9 cellular contexts compared by ENCODE assay signal in the genomic region with DNA sequence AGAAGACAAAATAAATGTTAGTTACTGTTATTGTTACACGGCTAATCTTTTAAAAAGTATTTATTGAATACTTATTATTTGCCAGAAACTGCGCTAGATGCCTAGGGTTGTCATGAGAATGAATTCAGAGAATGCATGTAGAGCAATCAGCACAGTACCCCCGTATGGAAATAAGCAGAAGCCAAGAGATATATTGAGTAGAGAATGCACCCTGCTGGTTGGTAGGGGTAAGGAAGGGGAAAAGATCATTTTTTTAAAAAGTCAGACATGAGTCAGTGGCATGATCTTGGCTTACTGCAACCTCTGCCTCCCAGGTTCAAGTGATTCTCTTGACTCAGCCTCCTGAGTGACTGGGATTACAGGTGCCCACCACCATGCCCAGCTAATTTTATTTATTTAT. TPM values are rescaled to one million over a fixed set of nuclear protein-coding genes. Genes with fewer than 3 reads are reported as not detected.
A peak's percentile ranks its signal among the peaks of the same experiment; 100 is the strongest.
DNase-seq lines count a peak whose midpoint lies in the region; ATAC-seq, FAIRE-seq and TF ChIP-seq lines count a peak whose summit lies in the region.
"Had no signal": no experiment of that assay in that cellular context is flagged by ENCODE, and none has a peak within 500 bp of the region (broad histone marks: within the 10 kb centered on the region; RNA-seq: fewer than 3 reads in every experiment).

No MANE protein-coding gene starts in this region.

- H2BK15ac ChIP-seq in H1 (ENCODE audit: low read length) = no peak overlapping the region

- no peaks in the 10 kb centered on the region for H3K79me1 ChIP-seq in H1 (ENCODE audit: low read depth, low read length)

- H3K27me3 Mint-ChIP-seq in CD14-positive monocyte (ENCODE audit: low read depth in 3 of 3) = peaks cover 0 to 5% (median 1%) of the 10 kb centered on the region in 3 donors

- no peak overlapping the region for H3K9ac ChIP-seq in H1 (replicated peaks in 1 of 4; ENCODE audit: extremely low read depth in 1 of 4, low read depth in 3 of 4, low read length in 3 of 4)

- no peak overlapping the region for H2BK5ac ChIP-seq in H1 (ENCODE audit: low read depth, low read length)

- H3K27ac Mint-ChIP-seq in CD14-positive monocyte = no peak overlapping the region

- no peaks in the 10 kb centered on the region for H3K27me3 ChIP-seq in H1 (replicated peaks in 1 of 4; ENCODE audit: control insufficient read depth in 3 of 4, extremely low read depth in 1 of 4, insufficient read depth in 3 of 4, low read length in 3 of 4)

- no peak overlapping the region for H3K18ac ChIP-seq in H1 (ENCODE audit: extremely low read depth, low read length)

- H3K9me3 Mint-ChIP-seq in CD14-positive monocyte = peaks cover 0 to 2% (median 0%) of the 10 kb centered on the region in 7 donors

- no peak for FAIRE-seq in H1 (lab: Jason Lieb, UNC)

- H3K27ac ChIP-seq in H1 (ENCODE audit: low read depth, low read length) (no peak overlapping the region), substantia nigra (ENCODE audit: low read depth, low read length, poor library complexity, severe bottlenecking) (no peak overlapping the region)

- H3K23me2 ChIP-seq in H1 (ENCODE audit: low read depth, low read length) = no peaks in the 10 kb centered on the region

- H3K4me1 ChIP-seq in H1 (replicated peaks in 1 of 4; ENCODE audit: control insufficient read depth in 3 of 4, insufficient read depth in 4 of 4, low read length in 3 of 4) = no peaks in the 10 kb centered on the region

- no peak overlapping the region for H3K4me2 ChIP-seq in H1 (ENCODE audit: insufficient read depth in 1 of 2, low read depth in 2 of 2, low read length in 2 of 2)

- no peaks in the 10 kb centered on the region for H4K20me1 ChIP-seq in H1 (replicated peaks in 1 of 2; ENCODE audit: control insufficient read depth in 1 of 2, insufficient read depth in 2 of 2, low read length in 2 of 2)

- no peak overlapping the region for H2AK5ac ChIP-seq in H1 (ENCODE audit: low read depth, low read length)

- H3K4me1 Mint-ChIP-seq in CD14-positive monocyte = no peaks in the 10 kb centered on the region

- H3K56ac ChIP-seq in H1 (replicated peaks; ENCODE audit: insufficient read length, low read depth, low read length) = no peak overlapping the region

- TF ChIP-seq CTCF in CD14-positive monocyte (IDR thresholded peaks at IDR 0.05) (peak; percentile 12), H1 (IDR thresholded peaks at IDR 0.05; ENCODE audit: control extremely low read depth in 1 of 3, insufficient read depth in 1 of 3, low read depth in 1 of 3, low read length in 3 of 3) (peak in 2 of 3 experiments; percentile 7 to 26; a peak in 2 of 4 replicates)

- H4K5ac ChIP-seq in H1 (ENCODE audit: insufficient read length, low read depth, low read length) = no peak overlapping the region

- TF ChIP-seq POLR2A in H1 (IDR thresholded peaks at IDR 0.05; ENCODE audit: control extremely low read depth in 1 of 2, low read depth in 2 of 2, low read length in 2 of 2) = no peak

- no peak for TF ChIP-seq EP300 in H1 (IDR thresholded peaks at IDR 0.05; ENCODE audit: borderline replicate concordance in 1 of 2, low read depth in 2 of 2, low read length in 2 of 2)

- no peak overlapping the region for H2BK12ac ChIP-seq in H1 (ENCODE audit: low read depth, low read length)

- no peaks in the 10 kb centered on the region for H3K9me3 ChIP-seq in H1 (ENCODE audit: insufficient read depth in 2 of 2, low read depth in 1 of 2, low read length in 1 of 2)

- no peak overlapping the region for H3K4ac ChIP-seq in H1 (replicated peaks; ENCODE audit: insufficient read length, low read depth, low read length)

- no peak overlapping the region for H4K8ac ChIP-seq in H1 (ENCODE audit: extremely low read depth, insufficient read depth, low read length)

- no peak overlapping the region for H2BK20ac ChIP-seq in H1 (ENCODE audit: low read length)

- H3K79me2 ChIP-seq in H1 (ENCODE audit: control insufficient read depth in 1 of 2, insufficient read depth in 2 of 2, low read length in 2 of 2) = no peaks in the 10 kb centered on the region

- no peak overlapping the region for H3K4me3 Mint-ChIP-seq in CD14-positive monocyte

- H3K14ac ChIP-seq in H1 (ENCODE audit: insufficient read length) = no peak overlapping the region

- H3K23ac ChIP-seq in H1 (ENCODE audit: insufficient read length) = no peak overlapping the region

- intact Hi-C loops in CD14-positive monocyte (cut with micrococcal nuclease) = no loop called here

- H3K36me3 ChIP-seq in H1 (ENCODE audit: control insufficient read depth in 2 of 4, insufficient read depth in 4 of 4, low read length in 3 of 4) = no peaks in the 10 kb centered on the region

- H2BK120ac ChIP-seq in H1 (replicated peaks; ENCODE audit: low read depth, low read length) = no peak overlapping the region

- ATAC-seq in GM18508 (IDR thresholded peaks at IDR 0.05; ENCODE audit: insufficient read depth, unreplicated experiment) (peak; percentile 59), HG02943 (IDR thresholded peaks at IDR 0.05; ENCODE audit: low read depth, unreplicated experiment) (peak; percentile 57)
- ATAC-seq in stimulated activated naive CD8-positive, alpha-beta T cell treated with anti-CD3 and anti-CD28 coated beads, Interleukin-15, Interleukin-2, amounts not matched to agents 100 U/mL and 50 U/mL, for 24 hours = peak; percentile 80

- DNase-seq in CD14-positive monocyte (ENCODE audit: low spot score) (no peak), NCI-H748 treated with DMSO at 0.1 percent for 48 hours (lab: John Stamatoyannopoulos, UW) (peak; percentile 15), H1 (ENCODE audit: low read depth in 1 of 2, low spot score in 2 of 2) (no peak), substantia nigra (lab: John Stamatoyannopoulos, UW) (no peak), anterior cingulate cortex (lab: John Stamatoyannopoulos, UW) (no peak)
- DNase-seq in stimulated activated naive CD8-positive, alpha-beta T cell treated with anti-CD3 and anti-CD28 coated beads, Interleukin-15, Interleukin-2, amounts not matched to agents 100 U/mL and 50 U/mL, for 24 hours = no peak

- H3K36me3 Mint-ChIP-seq in CD14-positive monocyte = no peaks in the 10 kb centered on the region

- no peak overlapping the region for H4K91ac ChIP-seq in H1 (replicated peaks; ENCODE audit: insufficient read length, low read length)

- peak; percentile 46 to 60 for TF ChIP-seq RAD21 in H1 (IDR thresholded peaks at IDR 0.05 in 1 of 2, conservative IDR thresholded peaks at IDR 0.05 in 1 of 2; ENCODE audit: low read depth in 2 of 2, low read length in 2 of 2)

- POLR2A ChIA-PET in H1 (lab: Charles Lee; ENCODE audit: partially characterized antibody) = no interaction called here

- CTCF ChIA-PET in H1 (lab: Charles Lee; ENCODE audit: partially characterized antibody) = interaction anchor here (0.9 kb wide), 1 partner anchor 694 kb away, joined by 3 read pairs; no protein-coding TSS in a partner anchor

- H3K4me3 ChIP-seq in H1 (ENCODE audit: extremely low read depth in 1 of 4, insufficient read depth in 2 of 4, low read depth in 3 of 4, low read length in 4 of 4) = no peak overlapping the region
- H3K4me3 ChIP-seq: lung had no signal

- 63% methylated on average over 3 of the region's 3 CpGs; no CpG with 5 or more reads in 1 of the 2 experiments for WGBS in H1 (ENCODE audit: extremely low coverage in 1 of 2, insufficient coverage in 1 of 2, insufficient read length in 1 of 2, insufficient replicate concordance in 2 of 2, low coverage in 1 of 2, low lambda C conversion rate in 2 of 2, missing lambda C conversion rate in 1 of 2), 2 experiments

- no peak overlapping the region for H2AFZ ChIP-seq in H1 (ENCODE audit: low read length)

TF ChIP-seq in H1, 55 proteins besides CTCF, POLR2A, EP300 and RAD21:
- no peak for TF ChIP-seq CHD2 (IDR thresholded peaks at IDR 0.05; ENCODE audit: low read length)
- TF ChIP-seq, protein P1, sequence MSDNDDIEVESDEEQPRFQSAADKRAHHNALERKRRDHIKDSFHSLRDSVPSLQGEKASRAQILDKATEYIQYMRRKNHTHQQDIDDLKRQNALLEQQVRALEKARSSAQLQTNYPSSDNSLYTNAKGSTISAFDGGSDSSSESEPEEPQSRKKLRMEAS (IDR thresholded peaks at IDR 0.05) = no peak
- no peak for TF ChIP-seq SIRT6 (IDR thresholded peaks at IDR 0.05; ENCODE audit: low read length)
- TF ChIP-seq HDAC6 (IDR thresholded peaks at IDR 0.05; ENCODE audit: low read depth, low read length) = no peak
- no peak for TF ChIP-seq RFX5 (IDR thresholded peaks at IDR 0.05; ENCODE audit: borderline replicate concordance, low read depth, low read length)
- TF ChIP-seq BACH1 (IDR thresholded peaks at IDR 0.05; ENCODE audit: low read length) = no peak

RNA-seq across cellular contexts. Expression of a gene that starts 13.1 kb away (rescaled TPM):
- not detected for polyA plus RNA-seq in CD14-positive monocyte
- total RNA-seq in H1 (2021; fragmentation: NEBNext Ultra II Directional; extraction: Animal tissue kit (Norgen Biotek cat#: 25700)) = 0.20 and 0.25 TPM in 2 replicates
- polyA plus RNA-seq in H1 (2011; rRNA removed) = 0.18 and 0.24 TPM in 2 replicates
- 0.22 TPM for polyA plus RNA-seq in H1 (2011; cell fraction: cytosol; rRNA removed)
- 0.88 TPM for polyA plus RNA-seq in H1 (2011; cell fraction: nucleus; rRNA removed)
- 0.27 to 0.40 TPM (median 0.35 TPM) in 4 replicates for polyA plus RNA-seq in H1 (2012, experiment 1 of 2)
- polyA plus RNA-seq in H1 (2012, experiment 2 of 2) = not detected
- 0.16 TPM for polyA plus RNA-seq in H1 (2013, experiment 1 of 2)
- 0.17 TPM for polyA plus RNA-seq in H1 (2013, experiment 2 of 2)
- 0.56 and 0.63 TPM in 2 replicates for polyA minus RNA-seq in H1 (2011; rRNA and poly(A)+ RNA removed)
- 0.22 TPM for polyA minus RNA-seq in H1 (2011; cell fraction: cytosol; rRNA and poly(A)+ RNA removed)
- 0.80 TPM for polyA minus RNA-seq in H1 (2011; cell fraction: nucleus; rRNA and poly(A)+ RNA removed)
